In the genomic region with DNA sequence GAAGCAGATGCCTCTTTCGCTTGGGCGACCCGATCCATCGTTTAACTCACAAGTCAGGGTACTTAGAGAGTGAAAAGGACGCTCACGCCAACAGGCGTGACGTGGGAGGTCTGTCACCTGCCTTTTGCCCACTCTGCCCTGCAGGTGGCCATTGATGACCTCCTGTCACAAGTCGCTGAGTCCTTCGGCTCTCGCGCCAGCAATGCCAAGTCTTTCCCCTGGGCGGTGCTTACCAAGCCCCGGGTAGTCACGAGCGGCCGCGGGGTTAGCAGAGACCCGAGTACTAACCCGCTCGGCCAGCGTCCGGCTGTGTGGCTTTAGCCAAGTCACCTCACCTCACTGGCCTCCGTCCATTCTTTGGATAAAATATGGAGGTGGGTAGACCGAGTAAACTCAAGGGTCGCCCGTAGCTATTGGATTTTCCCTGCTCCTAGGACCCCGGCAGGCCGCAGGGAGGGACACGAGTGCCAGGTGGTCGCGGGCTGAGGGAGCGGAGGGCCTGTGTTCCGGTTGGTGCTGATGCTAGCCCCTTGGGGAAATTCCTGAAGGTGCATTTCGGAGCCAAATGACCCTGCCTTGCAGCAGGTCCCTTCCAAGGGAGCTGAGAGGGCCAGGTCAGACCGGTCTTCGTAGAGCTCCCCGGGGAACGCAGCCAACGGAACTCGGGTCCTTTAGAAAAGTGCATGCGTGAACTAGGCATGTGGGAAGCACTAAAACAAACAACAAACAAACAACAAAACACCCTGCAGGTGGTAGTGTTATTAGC, we compare ENCODE assay signal across 1 cellular context.
TF ChIP-seq lines count a peak whose summit lies in the region.

No MANE protein-coding gene starts in this region.

TF ChIP-seq in K562, 482 proteins besides CTCF, POLR2A, EP300 and RAD21 (continued from another document):
- TF ChIP-seq, protein P1, sequence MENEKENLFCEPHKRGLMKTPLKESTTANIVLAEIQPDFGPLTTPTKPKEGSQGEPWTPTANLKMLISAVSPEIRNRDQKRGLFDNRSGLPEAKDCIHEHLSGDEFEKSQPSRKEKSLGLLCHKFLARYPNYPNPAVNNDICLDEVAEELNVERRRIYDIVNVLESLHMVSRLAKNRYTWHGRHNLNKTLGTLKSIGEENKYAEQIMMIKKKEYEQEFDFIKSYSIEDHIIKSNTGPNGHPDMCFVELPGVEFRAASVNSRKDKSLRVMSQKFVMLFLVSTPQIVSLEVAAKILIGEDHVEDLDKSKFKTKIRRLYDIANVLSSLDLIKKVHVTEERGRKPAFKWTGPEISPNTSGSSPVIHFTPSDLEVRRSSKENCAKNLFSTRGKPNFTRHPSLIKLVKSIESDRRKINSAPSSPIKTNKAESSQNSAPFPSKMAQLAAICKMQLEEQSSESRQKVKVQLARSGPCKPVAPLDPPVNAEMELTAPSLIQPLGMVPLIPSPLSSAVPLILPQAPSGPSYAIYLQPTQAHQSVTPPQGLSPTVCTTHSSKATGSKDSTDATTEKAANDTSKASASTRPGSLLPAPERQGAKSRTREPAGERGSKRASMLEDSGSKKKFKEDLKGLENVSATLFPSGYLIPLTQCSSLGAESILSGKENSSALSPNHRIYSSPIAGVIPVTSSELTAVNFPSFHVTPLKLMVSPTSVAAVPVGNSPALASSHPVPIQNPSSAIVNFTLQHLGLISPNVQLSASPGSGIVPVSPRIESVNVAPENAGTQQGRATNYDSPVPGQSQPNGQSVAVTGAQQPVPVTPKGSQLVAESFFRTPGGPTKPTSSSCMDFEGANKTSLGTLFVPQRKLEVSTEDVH (IDR thresholded peaks at IDR 0.05; ENCODE audit: low read depth, partially characterized antibody) = no peak
- TF ChIP-seq CCNT2 (IDR thresholded peaks at IDR 0.05; ENCODE audit: borderline replicate concordance, extremely low read depth, insufficient read length, low read depth, low read length) = no peak
- no peak for TF ChIP-seq EP400 (IDR thresholded peaks at IDR 0.05)
- TF ChIP-seq TAL1 (IDR thresholded peaks at IDR 0.05) = no peak
